Comparison of ENCODE assay signal across 9 cellular contexts in the genomic region with DNA sequence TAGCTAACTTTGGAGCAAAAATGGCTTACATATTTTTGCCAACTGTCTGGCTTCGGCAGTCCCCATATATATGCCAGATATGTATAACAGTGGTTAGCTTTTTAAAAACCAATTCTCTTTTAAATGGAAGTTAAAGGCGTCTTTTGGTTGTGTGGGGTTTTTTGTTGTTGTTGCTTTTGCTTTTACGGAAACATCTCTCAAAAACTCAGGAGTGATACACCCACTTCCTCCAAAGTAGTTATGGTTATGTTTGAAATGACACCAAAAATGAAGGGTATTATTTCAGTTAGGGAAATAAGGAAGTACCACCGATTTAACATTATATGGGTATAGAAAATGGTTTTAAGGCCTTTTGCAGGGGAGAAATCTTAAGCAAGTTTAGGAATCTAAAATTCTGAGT. TPM values are rescaled to one million over a fixed set of nuclear protein-coding genes. Genes with fewer than 3 reads are reported as not detected.
A peak's percentile ranks its signal among the peaks of the same experiment; 100 is the strongest.
DNase-seq lines count a peak whose midpoint lies in the region; ATAC-seq, FAIRE-seq and TF ChIP-seq lines count a peak whose summit lies in the region.
"Had no signal": no experiment of that assay in that cellular context is flagged by ENCODE, and none has a peak within 500 bp of the region (broad histone marks: within the 10 kb centered on the region; RNA-seq: fewer than 3 reads in every experiment).

No MANE protein-coding gene starts in this region.

- no peak overlapping the region for H3K4me3 ChIP-seq in A549
- peak overlapping the region; percentile 75 for H3K4me3 ChIP-seq in HL-60 (replicated peaks; ENCODE audit: insufficient read depth, low read length)

- H3K4me2 ChIP-seq in A549 = peak overlapping the region; percentile 79

- 76% methylated on average over 4 of the region's 4 CpGs for WGBS in A549 (ENCODE audit: missing lambda C conversion rate)

- ATAC-seq in A549 (no peak), memory B cell (ENCODE audit: low read depth) (no peak), HG03196 (IDR thresholded peaks at IDR 0.05; ENCODE audit: unreplicated experiment) (no peak)

- DNase-seq in A549 (ENCODE audit: low read depth in 1 of 2, low spot score in 1 of 2) (no peak), HL-60 (ENCODE audit: low read depth in 1 of 2, low spot score in 1 of 2) (peak in 1 of 2 experiments; percentile 16), memory B cell (ENCODE audit: low spot score in 2 of 2) (no peak), HuH-7.5 (ENCODE audit: low spot score) (no peak)
- no peak for DNase-seq in stimulated activated CD8-positive, alpha-beta memory T cell treated with anti-CD3 and anti-CD28 coated beads, Interleukin-4, amount 100 ng/mL, for 48 hours
- no peak for DNase-seq in NK-92 treated with Interleukin-12 subunit alpha and Interleukin-12 subunit beta, amount 100 ng/mL, for 24 hours (lab: John Stamatoyannopoulos, UW)

- H3K4me1 ChIP-seq in A549 = peaks cover 36% of the 10 kb centered on the region

- H3K9me3 ChIP-seq in A549 = no peaks in the 10 kb centered on the region

- peak overlapping the region; percentile 98 for H3K27ac Mint-ChIP-seq in activated naive CD8-positive, alpha-beta T cell
- H3K27ac Mint-ChIP-seq in memory B cell = peak overlapping the region; percentile 94

- no peaks in the 10 kb centered on the region for H3K27me3 ChIP-seq in HL-60 (ENCODE audit: insufficient read depth, poor library complexity, severe bottlenecking)

- H3K27me3 Mint-ChIP-seq in activated naive CD8-positive, alpha-beta T cell = no peaks in the 10 kb centered on the region
- no peaks in the 10 kb centered on the region for H3K27me3 Mint-ChIP-seq in memory B cell

- H3K36me3 Mint-ChIP-seq in activated naive CD8-positive, alpha-beta T cell = peaks cover 8% of the 10 kb centered on the region
- peaks cover 13% of the 10 kb centered on the region for H3K36me3 Mint-ChIP-seq in memory B cell

- no peak for TF ChIP-seq POLR2A in A549 (IDR thresholded peaks at IDR 0.05; ENCODE audit: low read length)

- no peak for TF ChIP-seq EP300 in A549 (IDR thresholded peaks at IDR 0.05)

- TF ChIP-seq CTCF in A549 (IDR thresholded peaks at IDR 0.05) (no peak), HL-60 (IDR thresholded peaks at IDR 0.05; ENCODE audit: insufficient read depth, low read length) (no peak)

- H3K4me1 Mint-ChIP-seq in activated naive CD8-positive, alpha-beta T cell (ENCODE audit: low read depth) = peaks cover 58% of the 10 kb centered on the region
- H3K4me1 Mint-ChIP-seq in memory B cell = peaks cover 37% of the 10 kb centered on the region

- POLR2A ChIA-PET in A549 (lab: Yijun Ruan, JAX) = interaction anchor here (0.7 kb wide), 1 partner anchor 11 kb away, joined by 5 read pairs; no protein-coding TSS in a partner anchor

- H3K9me3 Mint-ChIP-seq in activated naive CD8-positive, alpha-beta T cell (ENCODE audit: low read depth) = no peaks in the 10 kb centered on the region
- no peaks in the 10 kb centered on the region for H3K9me3 Mint-ChIP-seq in memory B cell

- CTCF ChIA-PET in A549 (lab: Yijun Ruan, JAX) = interaction anchor here (1.4 to 1.6 kb wide), 2 partner anchors 8 to 211 kb away, joined by 4 to 8 read pairs; no protein-coding TSS in a partner anchor

- TF ChIP-seq RAD21 in A549 (conservative IDR thresholded peaks at IDR 0.05 in 1 of 2, IDR thresholded peaks at IDR 0.05 in 1 of 2) = no peak

- H3K27ac ChIP-seq in A549 = no peak overlapping the region
- peak overlapping the region; percentile 94 for H3K27ac ChIP-seq in HL-60 (replicated peaks)

- no peak for FAIRE-seq in A549 (lab: Jason Lieb, UNC)
- FAIRE-seq: G401.6 had no signal

- H3K4me3 Mint-ChIP-seq in activated naive CD8-positive, alpha-beta T cell = peak overlapping the region; percentile 98
- H3K4me3 Mint-ChIP-seq in memory B cell = peak overlapping the region; percentile 93

TF ChIP-seq in A549, 52 proteins besides CTCF, POLR2A, EP300 and RAD21:
- TF ChIP-seq ESRRA (IDR thresholded peaks at IDR 0.05; ENCODE audit: borderline replicate concordance, low read length) = no peak
- TF ChIP-seq, protein P1, sequence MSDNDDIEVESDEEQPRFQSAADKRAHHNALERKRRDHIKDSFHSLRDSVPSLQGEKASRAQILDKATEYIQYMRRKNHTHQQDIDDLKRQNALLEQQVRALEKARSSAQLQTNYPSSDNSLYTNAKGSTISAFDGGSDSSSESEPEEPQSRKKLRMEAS (IDR thresholded peaks at IDR 0.05) = no peak
- TF ChIP-seq MAFK (IDR thresholded peaks at IDR 0.05; ENCODE audit: partially characterized antibody) = no peak
TF ChIP-seq in A549: peak in this region for 0.

RNA-seq across cellular contexts. Expression of a gene that starts 2.3 kb away (rescaled TPM):
- polyA plus RNA-seq in A549 (2011; rRNA removed) (49.8 and 52.7 TPM in 2 replicates), A549 (2017; fragmentation: RNase III; extraction: RNeasy Plus Mini Kit Qiagen cat#74134 plus additional on column Dnase treatment) (35.7 to 41.2 TPM (median 40.6 TPM) in 3 replicates)
- 26.9 and 29.5 TPM in 2 replicates for polyA plus RNA-seq in A549 (2012; cell fraction: cytosol; rRNA removed)
- polyA plus RNA-seq in A549 (2012; cell fraction: nucleus; rRNA removed) = 19.7 and 28.3 TPM in 2 replicates
- 24.7 and 27.5 TPM in 2 replicates for polyA minus RNA-seq in A549 (2011; rRNA and poly(A)+ RNA removed)

RNA-seq across cellular contexts. Expression of a gene that starts 10.4 kb away (rescaled TPM):
- polyA plus RNA-seq in A549 (2011; rRNA removed) (0.94 and 1.6 TPM in 2 replicates), A549 (2017; fragmentation: RNase III; extraction: RNeasy Plus Mini Kit Qiagen cat#74134 plus additional on column Dnase treatment) (0.14 to 0.42 TPM (median 0.33 TPM) in 3 replicates)
- 0.13 and 0.17 TPM in 2 replicates for polyA plus RNA-seq in A549 (2012; cell fraction: cytosol; rRNA removed)
- 0.04 and 0.10 TPM in 2 replicates for polyA plus RNA-seq in A549 (2012; cell fraction: nucleus; rRNA removed)
- polyA minus RNA-seq in A549 (2011; rRNA and poly(A)+ RNA removed) = 0.68 and 2.6 TPM in 2 replicates
